Comparison of ENCODE assay signal across 9 cellular contexts in the genomic region with DNA sequence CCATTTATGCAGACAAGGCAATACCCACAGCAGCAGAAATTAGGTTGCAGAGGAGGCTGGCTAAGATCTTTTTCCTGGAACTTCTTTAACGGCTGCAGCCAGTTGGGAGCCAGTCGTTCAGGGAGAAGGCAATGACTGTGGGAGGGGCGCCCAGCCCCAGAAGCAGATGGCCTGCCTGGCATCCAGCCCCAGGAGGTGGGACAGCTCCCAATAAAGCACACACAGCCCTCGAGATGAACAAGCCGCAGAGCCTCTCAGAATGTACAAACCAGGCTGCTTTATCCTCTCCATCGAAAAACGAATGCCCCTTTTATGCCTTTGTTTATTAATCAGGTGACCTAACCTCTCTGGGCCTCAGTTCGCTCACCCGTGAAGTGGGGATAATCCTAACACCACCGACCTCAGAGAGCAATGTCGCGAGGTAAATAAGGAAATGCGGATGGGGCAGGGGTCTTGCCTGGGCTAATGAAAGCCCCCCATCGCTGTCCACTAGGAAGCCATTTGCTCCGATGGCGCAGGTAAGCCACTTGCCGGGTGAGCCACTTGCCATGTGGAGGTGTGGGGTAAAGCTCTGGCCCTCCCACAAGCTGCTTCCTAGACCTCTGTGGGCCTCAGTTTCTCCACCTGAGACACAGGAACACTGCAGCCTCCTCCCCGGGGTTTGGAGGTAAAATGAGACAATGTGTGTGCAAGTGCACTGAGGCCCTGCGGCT. TPM values are rescaled to one million over a fixed set of nuclear protein-coding genes. Genes with fewer than 3 reads are reported as not detected.
DNase-seq lines count a peak whose midpoint lies in the region; ATAC-seq and TF ChIP-seq lines count a peak whose summit lies in the region.
"Had no signal": no experiment of that assay in that cellular context is flagged by ENCODE, and none has a peak within 500 bp of the region (broad histone marks: within the 10 kb centered on the region; RNA-seq: fewer than 3 reads in every experiment).

No MANE protein-coding gene starts in this region.

- no peaks in the 10 kb centered on the region for H3K36me3 ChIP-seq in Peyer's patch
- peaks cover 3% of the 10 kb centered on the region for H3K36me3 ChIP-seq in left ventricle myocardium inferior
- peaks cover 13% of the 10 kb centered on the region for H3K36me3 ChIP-seq in skeletal muscle satellite cell (ENCODE audit: insufficient read depth, low read length)
- H3K36me3 ChIP-seq in naive thymus-derived CD4-positive, alpha-beta T cell (ENCODE audit: control insufficient read depth in 2 of 3, insufficient read depth in 3 of 3, low read length in 3 of 3) = no peaks in the 10 kb centered on the region

- POLR2A ChIA-PET in naive thymus-derived CD4-positive, alpha-beta T cell (lab: Charles Lee) = no interaction called here

- no peak for TF ChIP-seq POLR2A in Peyer's patch (IDR thresholded peaks at IDR 0.05)

- peaks cover 9 to 22% (median 11%) of the 10 kb centered on the region in 5 donors for H3K27me3 Mint-ChIP-seq in naive thymus-derived CD4-positive, alpha-beta T cell

- H3K4me1 ChIP-seq in Peyer's patch (peaks cover 0 to 68% (median 8%) of the 10 kb centered on the region in 4 donors), left ventricle myocardium inferior (peaks cover 98% of the 10 kb centered on the region), skeletal muscle satellite cell (ENCODE audit: control insufficient read depth, insufficient read depth, low read length) (peaks cover 52% of the 10 kb centered on the region)
- H3K4me1 ChIP-seq in naive thymus-derived CD4-positive, alpha-beta T cell (ENCODE audit: control insufficient read depth in 2 of 2, insufficient read depth in 2 of 2, low read length in 2 of 2) = no peaks in the 10 kb centered on the region

- H3K4me3 Mint-ChIP-seq in naive thymus-derived CD4-positive, alpha-beta T cell = no peak overlapping the region

- DNase-seq in GM04504 (ENCODE audit: low read depth) = peak; percentile 68
- peak; percentile 24 to 85 (median 85) for DNase-seq in Peyer's patch
- DNase-seq in left ventricle myocardium inferior = peak; percentile 89
- no peak for DNase-seq in AML-193 (lab: John Stamatoyannopoulos, UW)
- no peak for DNase-seq in naive thymus-derived CD4-positive, alpha-beta T cell

- H3K4me1 Mint-ChIP-seq in naive thymus-derived CD4-positive, alpha-beta T cell = peaks cover 0 to 7% (median 4%) of the 10 kb centered on the region in 7 donors

- no peak overlapping the region for H3K4me3 ChIP-seq in Peyer's patch
- peak overlapping the region; percentile 10 for H3K4me3 ChIP-seq in left ventricle myocardium inferior
- H3K4me3 ChIP-seq in skeletal muscle satellite cell (ENCODE audit: low read length) = no peak overlapping the region
- no peak overlapping the region for H3K4me3 ChIP-seq in naive thymus-derived CD4-positive, alpha-beta T cell (ENCODE audit: low read length)

- intact Hi-C loops in left ventricle myocardium inferior (cut with micrococcal nuclease) = no loop called here
- intact Hi-C loops in naive thymus-derived CD4-positive, alpha-beta T cell (cut with micrococcal nuclease) = no loop called here

- ATAC-seq in GM18870 (IDR thresholded peaks at IDR 0.05; ENCODE audit: unreplicated experiment) (no peak), esophagus mucosa (no peak)
- ATAC-seq in naive thymus-derived CD4-positive, alpha-beta T cell = no peak

- H3K9ac ChIP-seq in skeletal muscle satellite cell (ENCODE audit: low read depth, low read length) = peak overlapping the region; percentile 22

- H3K9me3 Mint-ChIP-seq in naive thymus-derived CD4-positive, alpha-beta T cell = no peaks in the 10 kb centered on the region

- H3K27me3 ChIP-seq in Peyer's patch (no peaks in the 10 kb centered on the region), left ventricle myocardium inferior (ENCODE audit: low read depth) (no peaks in the 10 kb centered on the region), skeletal muscle satellite cell (ENCODE audit: control insufficient read depth, insufficient read depth, low read length) (no peaks in the 10 kb centered on the region)
- H3K27me3 ChIP-seq in naive thymus-derived CD4-positive, alpha-beta T cell (ENCODE audit: control insufficient read depth in 2 of 2, insufficient read depth in 2 of 2, low read length in 2 of 2) = no peaks in the 10 kb centered on the region

- H3K9me3 ChIP-seq in Peyer's patch (no peaks in the 10 kb centered on the region), left ventricle myocardium inferior (replicated peaks) (no peaks in the 10 kb centered on the region), skeletal muscle satellite cell (replicated peaks; ENCODE audit: low read length) (no peaks in the 10 kb centered on the region)
- no peaks in the 10 kb centered on the region for H3K9me3 ChIP-seq in naive thymus-derived CD4-positive, alpha-beta T cell (ENCODE audit: control insufficient read depth in 2 of 3, low read length in 3 of 3)

- CTCF ChIA-PET in naive thymus-derived CD4-positive, alpha-beta T cell (lab: Charles Lee) = no interaction called here

- H3K27ac ChIP-seq in Peyer's patch (peak overlapping the region; percentile 25 to 86 (median 69)), left ventricle myocardium inferior (replicated peaks) (peak overlapping the region; percentile 64)
- H3K27ac ChIP-seq in naive thymus-derived CD4-positive, alpha-beta T cell (ENCODE audit: low read depth, low read length) = no peak overlapping the region
- H3K27ac ChIP-seq: HL-60 had no signal

- no peaks in the 10 kb centered on the region for H3K36me3 Mint-ChIP-seq in naive thymus-derived CD4-positive, alpha-beta T cell

- peak overlapping the region; percentile 17 for H3K4me2 ChIP-seq in skeletal muscle satellite cell (ENCODE audit: low read length)

- no peak overlapping the region for H3K27ac Mint-ChIP-seq in naive thymus-derived CD4-positive, alpha-beta T cell

- TF ChIP-seq CTCF in Peyer's patch (IDR thresholded peaks at IDR 0.05) = no peak
- no peak for TF ChIP-seq CTCF in left ventricle myocardium inferior (IDR thresholded peaks at IDR 0.05; ENCODE audit: borderline replicate concordance)

RNA-seq across cellular contexts. Expression of a gene that starts 35.8 kb away (rescaled TPM):
- total RNA-seq in Peyer's patch (100 to 1,000 TPM in 3 of 4 donors, 10 to 100 TPM in 1; 56.1 to 180 (median 143) TPM), left ventricle myocardium inferior (67.0 TPM), esophagus mucosa (135 TPM)
- 34.0 and 68.8 TPM in 2 replicates for total RNA-seq in skeletal muscle satellite cell (2012; rRNA removed)
- total RNA-seq in naive thymus-derived CD4-positive, alpha-beta T cell = 1 to 10 TPM; 1.0 to 6.0 (median 2.1) TPM
- polyA plus RNA-seq in naive thymus-derived CD4-positive, alpha-beta T cell = not detected

Comparison
In these comparisons a context has a peak if more than half of its experiments do, and no peak if none do; other contexts are left out.
1. DNase-seq: peak in GM04504 (single experiment), Peyer's patch (3 of 3) and left ventricle myocardium inferior (single experiment); none in AML-193 (0 of 2) and naive thymus-derived CD4-positive, alpha-beta T cell (0 of 9).